16 cellular contexts compared by ENCODE assay signal in the genomic region with DNA sequence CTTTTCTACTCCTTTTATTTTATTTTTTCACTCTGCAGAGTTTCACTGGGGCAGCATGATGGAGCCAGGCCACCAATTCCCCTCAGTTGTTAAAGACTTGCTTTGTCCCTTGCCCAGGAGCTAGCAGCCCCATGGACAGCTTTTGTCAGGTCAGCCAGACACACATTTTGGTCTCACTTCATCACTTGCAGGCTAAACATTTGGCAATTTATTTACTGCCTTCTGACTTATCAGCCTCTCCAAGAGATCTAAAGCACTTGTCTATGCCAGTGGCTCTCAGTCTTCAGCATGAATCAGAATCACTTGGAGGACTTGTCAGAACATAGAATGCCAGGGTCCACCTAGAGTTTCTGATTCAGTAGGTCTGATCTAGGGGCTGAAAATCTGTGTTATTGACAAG.
DNase-seq lines count a peak whose midpoint lies in the region; ATAC-seq and TF ChIP-seq lines count a peak whose summit lies in the region.
"Had no signal": no experiment of that assay in that cellular context is flagged by ENCODE, and none has a peak within 500 bp of the region (broad histone marks: within the 10 kb centered on the region; RNA-seq: fewer than 3 reads in every experiment).

No MANE protein-coding gene starts in this region.

- intact Hi-C loops in Right ventricle myocardium superior (cut with DNase I), result no loop called here
- intact Hi-C loops in left ventricle myocardium inferior (cut with micrococcal nuclease), result no loop called here
- intact Hi-C loops in cardiac septum (cut with DNase I), result no loop called here

- H3K36me3 ChIP-seq in left ventricle myocardium inferior (no peaks in the 10 kb centered on the region), Peyer's patch (no peaks in the 10 kb centered on the region), brain microvascular endothelial cell (replicated peaks) (no peaks in the 10 kb centered on the region)
- H3K36me3 ChIP-seq: BLaER1 treated with 17β-estradiol and CSF1 and Interleukin-3, amounts not matched to agents 10 nM and 100 nM had no signal

- H3K27ac ChIP-seq in left ventricle myocardium inferior (replicated peaks), result no peak overlapping the region
- no peak overlapping the region for H3K27ac ChIP-seq in Peyer's patch
- no peak overlapping the region for H3K27ac ChIP-seq in brain microvascular endothelial cell
- H3K27ac ChIP-seq: BLaER1 treated with 17β-estradiol and CSF1 and Interleukin-3, amounts not matched to agents 10 nM and 100 nM; HL-60 had no signal

- ATAC-seq in Right ventricle myocardium superior (ENCODE audit: poor library complexity) (peak; percentile 72), HG02623 (IDR thresholded peaks at IDR 0.05; ENCODE audit: unreplicated experiment) (no peak)
- ATAC-seq: CD8-positive, alpha-beta T cell; GM12878 had no signal

- TF ChIP-seq POLR2A in Peyer's patch (IDR thresholded peaks at IDR 0.05), result no peak

- H3K4me3 ChIP-seq in left ventricle myocardium inferior (no peak overlapping the region), Peyer's patch (no peak overlapping the region), brain microvascular endothelial cell (ENCODE audit: low read depth, low read length) (no peak overlapping the region)
- H3K4me3 ChIP-seq: BLaER1 treated with 17β-estradiol and CSF1 and Interleukin-3, amounts not matched to agents 10 nM and 100 nM; GM12878 had no signal

- H3K4me1 ChIP-seq in left ventricle myocardium inferior (peaks cover 17% of the 10 kb centered on the region), Peyer's patch (no peaks in the 10 kb centered on the region)
- H3K4me1 ChIP-seq: BLaER1 treated with 17β-estradiol and CSF1 and Interleukin-3, amounts not matched to agents 10 nM and 100 nM had no signal

- DNase-seq in Right ventricle myocardium superior (no peak), left ventricle myocardium inferior (no peak), cardiac septum (ENCODE audit: low spot score) (peak; percentile 75), islet precursor cell (peak; percentile 21), Peyer's patch (no peak), brain microvascular endothelial cell (no peak)
- DNase-seq: Calu3; CD8-positive, alpha-beta T cell; DND-41; EL; GOT3; H7 had no signal

- H3K9me3 ChIP-seq in left ventricle myocardium inferior (replicated peaks), result peaks cover 18% of the 10 kb centered on the region
- H3K9me3 ChIP-seq in Peyer's patch, result no peaks in the 10 kb centered on the region

- in situ Hi-C loops in brain microvascular endothelial cell (cut with HindIII; ENCODE audit: low pct_ligation_motif_present, low sequenced_read_pairs), result no loop called here

- no peak for TF ChIP-seq CTCF in left ventricle myocardium inferior (IDR thresholded peaks at IDR 0.05; ENCODE audit: borderline replicate concordance)
- no peak for TF ChIP-seq CTCF in Peyer's patch (IDR thresholded peaks at IDR 0.05)
- TF ChIP-seq CTCF in brain microvascular endothelial cell (IDR thresholded peaks at IDR 0.05; ENCODE audit: low read depth, low read length, missing control alignments), result no peak

- no peaks in the 10 kb centered on the region for H3K27me3 ChIP-seq in left ventricle myocardium inferior (ENCODE audit: low read depth)
- no peaks in the 10 kb centered on the region for H3K27me3 ChIP-seq in Peyer's patch
- H3K27me3 ChIP-seq in brain microvascular endothelial cell (replicated peaks), result no peaks in the 10 kb centered on the region

Comparison
In these comparisons a context has a peak if more than half of its experiments do, and no peak if none do; other contexts are left out.
1. DNase-seq: peak in cardiac septum (single experiment) and islet precursor cell (single experiment); none in Right ventricle myocardium superior (single experiment), left ventricle myocardium inferior (single experiment), Peyer's patch (0 of 3) and brain microvascular endothelial cell (single experiment).